In the genomic region with DNA sequence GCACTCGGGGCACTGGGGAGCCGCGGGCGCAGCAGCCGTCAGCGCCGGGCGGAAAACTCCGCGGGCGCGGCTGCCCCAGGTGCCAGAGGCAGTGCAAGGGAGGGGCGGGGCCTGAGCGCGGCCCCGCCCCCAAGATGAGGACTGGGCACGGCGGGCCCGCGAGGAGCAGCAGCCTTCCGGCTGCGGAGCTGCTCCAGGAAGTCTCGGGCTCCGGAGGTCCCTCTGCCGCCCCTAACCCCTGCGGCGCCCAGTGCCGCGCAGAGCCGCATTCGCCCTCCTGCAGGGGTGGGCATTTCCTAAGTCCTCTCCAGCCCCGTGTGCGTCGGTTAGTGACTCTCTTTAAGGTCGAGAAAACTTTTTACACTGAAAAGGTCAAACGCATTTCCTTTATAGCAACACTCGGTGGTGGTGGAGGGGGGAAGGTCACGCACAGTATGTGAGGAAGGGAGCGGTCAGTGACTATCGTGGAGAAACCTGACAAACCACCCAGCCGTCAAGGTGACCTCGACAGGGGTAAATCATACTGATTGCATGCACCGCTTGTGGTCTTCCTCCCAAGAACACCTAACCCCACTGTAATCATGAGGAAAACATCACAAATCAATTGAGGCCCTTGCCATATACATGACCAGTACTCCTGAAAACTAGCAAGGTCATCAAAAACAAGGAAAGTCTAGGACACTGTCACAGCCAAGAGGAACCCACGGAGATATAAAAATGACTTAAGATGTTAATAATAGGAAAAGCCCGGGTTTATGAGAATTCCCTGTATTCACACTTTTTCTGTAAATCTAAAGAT, we compare ENCODE assay signal across 1 cellular context.
A peak's percentile ranks its signal among the peaks of the same experiment; 100 is the strongest.
TF ChIP-seq lines count a peak whose summit lies in the region.

A gene (minus strand): TSS at position 60 of the 799 bp plus-strand sequence. CDS start 32,676 bp downstream, outside the sequence.

TF ChIP-seq in SK-N-SH, 30 proteins besides CTCF, POLR2A, EP300 and RAD21 (continued from another document):
- TF ChIP-seq, protein P1, sequence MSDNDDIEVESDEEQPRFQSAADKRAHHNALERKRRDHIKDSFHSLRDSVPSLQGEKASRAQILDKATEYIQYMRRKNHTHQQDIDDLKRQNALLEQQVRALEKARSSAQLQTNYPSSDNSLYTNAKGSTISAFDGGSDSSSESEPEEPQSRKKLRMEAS (IDR thresholded peaks at IDR 0.05; ENCODE audit: low read depth) = no peak
- TF ChIP-seq RXRA (IDR thresholded peaks at IDR 0.05; ENCODE audit: borderline replicate concordance, low read depth) (no peak), NFIC (IDR thresholded peaks at IDR 0.05; ENCODE audit: borderline replicate concordance) (no peak), GATA2 (CRISPR knock-in tag; IDR thresholded peaks at IDR 0.05) (no peak), FOSL2 (IDR thresholded peaks at IDR 0.05; ENCODE audit: borderline replicate concordance, low read depth) (no peak), FOXJ3 (CRISPR knock-in tag; IDR thresholded peaks at IDR 0.05) (no peak), TEAD4 (IDR thresholded peaks at IDR 0.05; ENCODE audit: borderline replicate concordance, insufficient read depth) (no peak), RFX5 (IDR thresholded peaks at IDR 0.05; ENCODE audit: low read length) (no peak), ELF1 (IDR thresholded peaks at IDR 0.05) (peak; percentile 63), JUND (IDR thresholded peaks at IDR 0.05) (no peak), FOXM1 (IDR thresholded peaks at IDR 0.05; ENCODE audit: low read depth) (no peak), SMC3 (IDR thresholded peaks at IDR 0.05; ENCODE audit: low read depth, low read length) (no peak), POLR2AphosphoS5 (IDR thresholded peaks at IDR 0.05; ENCODE audit: low read depth, low read length) (peak; percentile 96), RCOR1 (IDR thresholded peaks at IDR 0.05; ENCODE audit: low read length) (no peak), TAF1 (IDR thresholded peaks at IDR 0.05; ENCODE audit: borderline replicate concordance, low read depth, low read length) (peak; percentile 81), TCF12 (IDR thresholded peaks at IDR 0.05) (no peak), SIN3A (IDR thresholded peaks at IDR 0.05; ENCODE audit: borderline replicate concordance, low read depth, low read length) (peak; percentile 29; the same call in 1 of the 2 replicates), MXI1 (IDR thresholded peaks at IDR 0.05; ENCODE audit: low read depth, low read length) (no peak; the same call in 1 of the 2 replicates), NRF1 (IDR thresholded peaks at IDR 0.05; ENCODE audit: low read depth, low read length) (no peak)
- TF ChIP-seq, protein P2, sequence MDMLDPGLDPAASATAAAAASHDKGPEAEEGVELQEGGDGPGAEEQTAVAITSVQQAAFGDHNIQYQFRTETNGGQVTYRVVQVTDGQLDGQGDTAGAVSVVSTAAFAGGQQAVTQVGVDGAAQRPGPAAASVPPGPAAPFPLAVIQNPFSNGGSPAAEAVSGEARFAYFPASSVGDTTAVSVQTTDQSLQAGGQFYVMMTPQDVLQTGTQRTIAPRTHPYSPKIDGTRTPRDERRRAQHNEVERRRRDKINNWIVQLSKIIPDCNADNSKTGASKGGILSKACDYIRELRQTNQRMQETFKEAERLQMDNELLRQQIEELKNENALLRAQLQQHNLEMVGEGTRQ (IDR thresholded peaks at IDR 0.05; ENCODE audit: borderline replicate concordance, low read depth, low read length) = no peak
- TF ChIP-seq, protein P3, sequence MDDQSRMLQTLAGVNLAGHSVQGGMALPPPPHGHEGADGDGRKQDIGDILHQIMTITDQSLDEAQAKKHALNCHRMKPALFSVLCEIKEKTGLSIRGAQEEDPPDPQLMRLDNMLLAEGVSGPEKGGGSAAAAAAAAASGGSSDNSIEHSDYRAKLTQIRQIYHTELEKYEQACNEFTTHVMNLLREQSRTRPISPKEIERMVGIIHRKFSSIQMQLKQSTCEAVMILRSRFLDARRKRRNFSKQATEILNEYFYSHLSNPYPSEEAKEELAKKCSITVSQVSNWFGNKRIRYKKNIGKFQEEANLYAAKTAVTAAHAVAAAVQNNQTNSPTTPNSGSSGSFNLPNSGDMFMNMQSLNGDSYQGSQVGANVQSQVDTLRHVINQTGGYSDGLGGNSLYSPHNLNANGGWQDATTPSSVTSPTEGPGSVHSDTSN (IDR thresholded peaks at IDR 0.05) = no peak
- TF ChIP-seq, protein P4, sequence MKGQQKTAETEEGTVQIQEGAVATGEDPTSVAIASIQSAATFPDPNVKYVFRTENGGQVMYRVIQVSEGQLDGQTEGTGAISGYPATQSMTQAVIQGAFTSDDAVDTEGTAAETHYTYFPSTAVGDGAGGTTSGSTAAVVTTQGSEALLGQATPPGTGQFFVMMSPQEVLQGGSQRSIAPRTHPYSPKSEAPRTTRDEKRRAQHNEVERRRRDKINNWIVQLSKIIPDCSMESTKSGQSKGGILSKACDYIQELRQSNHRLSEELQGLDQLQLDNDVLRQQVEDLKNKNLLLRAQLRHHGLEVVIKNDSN (IDR thresholded peaks at IDR 0.05; ENCODE audit: borderline replicate concordance, low read depth) = no peak
- TF ChIP-seq, protein P5, sequence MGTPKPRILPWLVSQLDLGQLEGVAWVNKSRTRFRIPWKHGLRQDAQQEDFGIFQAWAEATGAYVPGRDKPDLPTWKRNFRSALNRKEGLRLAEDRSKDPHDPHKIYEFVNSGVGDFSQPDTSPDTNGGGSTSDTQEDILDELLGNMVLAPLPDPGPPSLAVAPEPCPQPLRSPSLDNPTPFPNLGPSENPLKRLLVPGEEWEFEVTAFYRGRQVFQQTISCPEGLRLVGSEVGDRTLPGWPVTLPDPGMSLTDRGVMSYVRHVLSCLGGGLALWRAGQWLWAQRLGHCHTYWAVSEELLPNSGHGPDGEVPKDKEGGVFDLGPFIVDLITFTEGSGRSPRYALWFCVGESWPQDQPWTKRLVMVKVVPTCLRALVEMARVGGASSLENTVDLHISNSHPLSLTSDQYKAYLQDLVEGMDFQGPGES (IDR thresholded peaks at IDR 0.05; ENCODE audit: low read depth, low read length) = no peak
- TF ChIP-seq, protein P6, sequence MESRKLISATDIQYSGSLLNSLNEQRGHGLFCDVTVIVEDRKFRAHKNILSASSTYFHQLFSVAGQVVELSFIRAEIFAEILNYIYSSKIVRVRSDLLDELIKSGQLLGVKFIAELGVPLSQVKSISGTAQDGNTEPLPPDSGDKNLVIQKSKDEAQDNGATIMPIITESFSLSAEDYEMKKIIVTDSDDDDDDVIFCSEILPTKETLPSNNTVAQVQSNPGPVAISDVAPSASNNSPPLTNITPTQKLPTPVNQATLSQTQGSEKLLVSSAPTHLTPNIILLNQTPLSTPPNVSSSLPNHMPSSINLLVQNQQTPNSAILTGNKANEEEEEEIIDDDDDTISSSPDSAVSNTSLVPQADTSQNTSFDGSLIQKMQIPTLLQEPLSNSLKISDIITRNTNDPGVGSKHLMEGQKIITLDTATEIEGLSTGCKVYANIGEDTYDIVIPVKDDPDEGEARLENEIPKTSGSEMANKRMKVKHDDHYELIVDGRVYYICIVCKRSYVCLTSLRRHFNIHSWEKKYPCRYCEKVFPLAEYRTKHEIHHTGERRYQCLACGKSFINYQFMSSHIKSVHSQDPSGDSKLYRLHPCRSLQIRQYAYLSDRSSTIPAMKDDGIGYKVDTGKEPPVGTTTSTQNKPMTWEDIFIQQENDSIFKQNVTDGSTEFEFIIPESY (IDR thresholded peaks at IDR 0.05; ENCODE audit: borderline replicate concordance, low read depth) = no peak
